In the genomic region with DNA sequence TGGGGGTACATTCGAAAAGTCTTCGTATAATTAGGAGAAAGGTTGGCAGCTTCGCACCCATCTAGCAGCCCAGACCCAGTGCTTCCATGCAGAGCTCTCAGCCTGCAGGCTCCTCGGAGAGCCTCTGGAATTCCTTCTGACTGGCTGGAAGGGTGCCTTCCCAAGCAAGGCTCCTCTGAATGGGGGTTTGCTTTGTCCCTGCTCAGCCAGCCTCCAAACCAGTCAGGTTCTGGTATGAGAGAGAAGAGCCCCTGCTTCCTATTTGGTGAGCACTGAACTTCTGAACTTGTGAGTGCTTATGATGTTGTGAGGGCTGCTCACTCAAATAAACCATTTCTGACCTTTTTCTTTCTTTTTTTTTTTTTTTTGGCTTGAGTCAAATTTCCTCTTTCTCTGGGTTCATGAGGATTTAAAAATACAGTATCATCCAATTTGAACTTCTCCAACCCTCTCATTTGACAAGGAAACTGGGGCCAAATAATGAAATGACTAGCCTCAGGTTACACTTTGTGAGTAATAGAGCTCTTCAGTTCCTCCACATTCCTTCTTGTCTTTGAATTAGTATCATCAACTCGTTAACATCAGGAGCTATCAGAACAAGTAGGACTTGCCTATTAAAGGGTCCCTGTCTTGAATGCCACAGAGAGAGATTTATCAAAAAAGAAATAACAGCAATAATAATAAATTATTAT, we compare ENCODE assay signal across 1 cellular context.
TF ChIP-seq lines count a peak whose summit lies in the region.

No MANE protein-coding gene starts in this region.

TF ChIP-seq in SK-N-SH, 30 proteins besides CTCF, POLR2A, EP300 and RAD21 (continued from another document):
- no peak for TF ChIP-seq REST (IDR thresholded peaks at IDR 0.05; ENCODE audit: low read depth, low read length)
TF ChIP-seq in SK-N-SH: peak in this region for 0.
